1 cellular context compared by ENCODE assay signal in the genomic region with DNA sequence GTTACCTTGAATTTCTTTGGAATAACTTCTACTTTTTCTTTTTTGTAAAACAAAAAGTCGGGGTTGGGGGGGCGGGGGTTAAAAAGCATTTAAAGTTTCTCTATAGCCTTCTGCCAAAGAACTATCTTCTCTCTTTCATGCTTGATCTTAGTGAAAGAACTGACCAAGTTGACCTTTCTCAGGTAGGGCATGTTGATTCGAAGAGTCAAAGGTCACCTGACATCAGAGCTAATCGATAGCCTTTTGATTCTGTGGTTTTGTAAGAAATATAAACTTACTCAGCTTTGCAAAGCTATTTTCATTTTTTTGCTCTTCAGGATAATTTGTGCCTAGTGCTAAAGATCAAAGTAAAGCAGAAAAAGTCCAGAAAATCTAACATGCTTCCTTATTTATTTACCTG.
TF ChIP-seq lines count a peak whose summit lies in the region.

No MANE protein-coding gene starts in this region.

TF ChIP-seq in liver, 16 proteins besides CTCF, POLR2A, EP300 and RAD21 (continued from another document):
- TF ChIP-seq YY1 (IDR thresholded peaks at IDR 0.05) (no peak), FOXA2 (IDR thresholded peaks at IDR 0.05) (peak; percentile 87), RXRA (IDR thresholded peaks at IDR 0.05) (peak; percentile 86 to 91), SP1 (IDR thresholded peaks at IDR 0.05) (peak; percentile 71), HNF4G (IDR thresholded peaks at IDR 0.05) (peak; percentile 52), FOXA1 (IDR thresholded peaks at IDR 0.05) (peak; percentile 82), JUND (IDR thresholded peaks at IDR 0.05) (peak in 1 of 2 donors; percentile 57), GABPA (IDR thresholded peaks at IDR 0.05 in 1 of 2, conservative IDR thresholded peaks at IDR 0.05 in 1 of 2) (no peak), NR2F2 (IDR thresholded peaks at IDR 0.05) (peak; percentile 95)
- TF ChIP-seq, protein P1, sequence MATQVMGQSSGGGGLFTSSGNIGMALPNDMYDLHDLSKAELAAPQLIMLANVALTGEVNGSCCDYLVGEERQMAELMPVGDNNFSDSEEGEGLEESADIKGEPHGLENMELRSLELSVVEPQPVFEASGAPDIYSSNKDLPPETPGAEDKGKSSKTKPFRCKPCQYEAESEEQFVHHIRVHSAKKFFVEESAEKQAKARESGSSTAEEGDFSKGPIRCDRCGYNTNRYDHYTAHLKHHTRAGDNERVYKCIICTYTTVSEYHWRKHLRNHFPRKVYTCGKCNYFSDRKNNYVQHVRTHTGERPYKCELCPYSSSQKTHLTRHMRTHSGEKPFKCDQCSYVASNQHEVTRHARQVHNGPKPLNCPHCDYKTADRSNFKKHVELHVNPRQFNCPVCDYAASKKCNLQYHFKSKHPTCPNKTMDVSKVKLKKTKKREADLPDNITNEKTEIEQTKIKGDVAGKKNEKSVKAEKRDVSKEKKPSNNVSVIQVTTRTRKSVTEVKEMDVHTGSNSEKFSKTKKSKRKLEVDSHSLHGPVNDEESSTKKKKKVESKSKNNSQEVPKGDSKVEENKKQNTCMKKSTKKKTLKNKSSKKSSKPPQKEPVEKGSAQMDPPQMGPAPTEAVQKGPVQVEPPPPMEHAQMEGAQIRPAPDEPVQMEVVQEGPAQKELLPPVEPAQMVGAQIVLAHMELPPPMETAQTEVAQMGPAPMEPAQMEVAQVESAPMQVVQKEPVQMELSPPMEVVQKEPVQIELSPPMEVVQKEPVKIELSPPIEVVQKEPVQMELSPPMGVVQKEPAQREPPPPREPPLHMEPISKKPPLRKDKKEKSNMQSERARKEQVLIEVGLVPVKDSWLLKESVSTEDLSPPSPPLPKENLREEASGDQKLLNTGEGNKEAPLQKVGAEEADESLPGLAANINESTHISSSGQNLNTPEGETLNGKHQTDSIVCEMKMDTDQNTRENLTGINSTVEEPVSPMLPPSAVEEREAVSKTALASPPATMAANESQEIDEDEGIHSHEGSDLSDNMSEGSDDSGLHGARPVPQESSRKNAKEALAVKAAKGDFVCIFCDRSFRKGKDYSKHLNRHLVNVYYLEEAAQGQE (IDR thresholded peaks at IDR 0.05): peak; percentile 55
- TF ChIP-seq, protein P2, sequence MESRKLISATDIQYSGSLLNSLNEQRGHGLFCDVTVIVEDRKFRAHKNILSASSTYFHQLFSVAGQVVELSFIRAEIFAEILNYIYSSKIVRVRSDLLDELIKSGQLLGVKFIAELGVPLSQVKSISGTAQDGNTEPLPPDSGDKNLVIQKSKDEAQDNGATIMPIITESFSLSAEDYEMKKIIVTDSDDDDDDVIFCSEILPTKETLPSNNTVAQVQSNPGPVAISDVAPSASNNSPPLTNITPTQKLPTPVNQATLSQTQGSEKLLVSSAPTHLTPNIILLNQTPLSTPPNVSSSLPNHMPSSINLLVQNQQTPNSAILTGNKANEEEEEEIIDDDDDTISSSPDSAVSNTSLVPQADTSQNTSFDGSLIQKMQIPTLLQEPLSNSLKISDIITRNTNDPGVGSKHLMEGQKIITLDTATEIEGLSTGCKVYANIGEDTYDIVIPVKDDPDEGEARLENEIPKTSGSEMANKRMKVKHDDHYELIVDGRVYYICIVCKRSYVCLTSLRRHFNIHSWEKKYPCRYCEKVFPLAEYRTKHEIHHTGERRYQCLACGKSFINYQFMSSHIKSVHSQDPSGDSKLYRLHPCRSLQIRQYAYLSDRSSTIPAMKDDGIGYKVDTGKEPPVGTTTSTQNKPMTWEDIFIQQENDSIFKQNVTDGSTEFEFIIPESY (IDR thresholded peaks at IDR 0.05): peak; percentile 35
- TF ChIP-seq, protein P3, sequence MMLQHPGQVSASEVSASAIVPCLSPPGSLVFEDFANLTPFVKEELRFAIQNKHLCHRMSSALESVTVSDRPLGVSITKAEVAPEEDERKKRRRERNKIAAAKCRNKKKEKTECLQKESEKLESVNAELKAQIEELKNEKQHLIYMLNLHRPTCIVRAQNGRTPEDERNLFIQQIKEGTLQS (IDR thresholded peaks at IDR 0.05): no peak
- TF ChIP-seq, protein P4, sequence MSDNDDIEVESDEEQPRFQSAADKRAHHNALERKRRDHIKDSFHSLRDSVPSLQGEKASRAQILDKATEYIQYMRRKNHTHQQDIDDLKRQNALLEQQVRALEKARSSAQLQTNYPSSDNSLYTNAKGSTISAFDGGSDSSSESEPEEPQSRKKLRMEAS (IDR thresholded peaks at IDR 0.05): peak; percentile 29
